ENCODE assay signal across 13 cellular contexts in genomic region chr11:43508511-43508918, GRCh38.
DNase-seq lines count a peak whose midpoint lies in the region; ATAC-seq and TF ChIP-seq lines count a peak whose summit lies in the region.
"Had no signal": no experiment of that assay in that cellular context is flagged by ENCODE, and none has a peak within 500 bp of the region (broad histone marks: within the 10 kb centered on the region; RNA-seq: fewer than 3 reads in every experiment).

No MANE protein-coding gene starts in this region.

- WGBS in transverse colon (ENCODE audit: low coverage in 1 of 2), 2 donors = 15 to 20% methylated on average over 2 to 3 of the region's 3 CpGs

- H3K27me3 Mint-ChIP-seq in activated naive CD8-positive, alpha-beta T cell treated with anti-CD3 and anti-CD28 coated beads, Interleukin-2, amount 10 ng/mL, durations not matched to agents 7 days and 5 days = peaks cover 3% of the 10 kb centered on the region
- H3K27me3 Mint-ChIP-seq in activated naive CD8-positive, alpha-beta T cell treated with anti-CD3 and anti-CD28 coated beads for 36 hours = no peaks in the 10 kb centered on the region

- H3K4me1 ChIP-seq in transverse colon = peaks cover 0 to 14% (median 6%) of the 10 kb centered on the region in 4 donors
- H3K4me1 ChIP-seq: HAP-1, pancreas had no signal

- peaks cover 2% of the 10 kb centered on the region for H3K9me3 Mint-ChIP-seq in activated naive CD8-positive, alpha-beta T cell treated with anti-CD3 and anti-CD28 coated beads, Interleukin-2, amount 10 ng/mL, durations not matched to agents 7 days and 5 days
- peaks cover 2% of the 10 kb centered on the region for H3K9me3 Mint-ChIP-seq in activated naive CD8-positive, alpha-beta T cell treated with anti-CD3 and anti-CD28 coated beads for 36 hours

- H3K36me3 ChIP-seq in transverse colon = no peaks in the 10 kb centered on the region
- H3K36me3 ChIP-seq: HAP-1, pancreas, thoracic aorta had no signal

- no peak for TF ChIP-seq EP300 in transverse colon (IDR thresholded peaks at IDR 0.05; ENCODE audit: low read depth)

- no peaks in the 10 kb centered on the region for H3K27me3 ChIP-seq in transverse colon
- H3K27me3 ChIP-seq: pancreas had no signal

- no peak for DNase-seq in activated naive CD8-positive, alpha-beta T cell treated with anti-CD3 and anti-CD28 coated beads, Interleukin-2, amount 10 ng/mL, durations not matched to agents 7 days and 5 days
- DNase-seq in activated naive CD8-positive, alpha-beta T cell treated with anti-CD3 and anti-CD28 coated beads for 36 hours = no peak
- peak; percentile 18 for DNase-seq in OCI-M1 (lab: John Stamatoyannopoulos, UW)
- DNase-seq in epithelial cell of prostate (ENCODE audit: low read depth, low spot score) = peak; percentile 52
- DNase-seq in transverse colon = peak; percentile 16
- no peak for DNase-seq in stimulated activated naive CD8-positive, alpha-beta T cell treated with anti-CD3 and anti-CD28 coated beads, Interleukin-15, Interleukin-2, amounts not matched to agents 100 U/mL and 50 U/mL, for 24 hours
- no peak for DNase-seq in UCSD-AML1 (lab: John Stamatoyannopoulos, UW; ENCODE audit: unreplicated experiment)
- no peak for DNase-seq in activated CD4-positive, alpha-beta T cell treated with anti-CD3 and anti-CD28 coated beads for 1 hour
- DNase-seq: activated CD8-positive, alpha-beta memory T cell treated with anti-CD3 and anti-CD28 coated beads for 24 hours; pancreas had no signal

- H3K4me3 Mint-ChIP-seq in activated naive CD8-positive, alpha-beta T cell treated with anti-CD3 and anti-CD28 coated beads, Interleukin-2, amount 10 ng/mL, durations not matched to agents 7 days and 5 days = no peak overlapping the region
- no peak overlapping the region for H3K4me3 Mint-ChIP-seq in activated naive CD8-positive, alpha-beta T cell treated with anti-CD3 and anti-CD28 coated beads for 36 hours

- no peaks in the 10 kb centered on the region for H3K36me3 Mint-ChIP-seq in activated naive CD8-positive, alpha-beta T cell treated with anti-CD3 and anti-CD28 coated beads, Interleukin-2, amount 10 ng/mL, durations not matched to agents 7 days and 5 days
- no peaks in the 10 kb centered on the region for H3K36me3 Mint-ChIP-seq in activated naive CD8-positive, alpha-beta T cell treated with anti-CD3 and anti-CD28 coated beads for 36 hours

- ATAC-seq in activated naive CD8-positive, alpha-beta T cell treated with anti-CD3 and anti-CD28 coated beads, Interleukin-2, amount 10 ng/mL, durations not matched to agents 7 days and 5 days (ENCODE audit: low read depth) = no peak
- ATAC-seq in stimulated activated naive CD8-positive, alpha-beta T cell treated with anti-CD3 and anti-CD28 coated beads, Interleukin-15, Interleukin-2, amounts not matched to agents 100 U/mL and 50 U/mL, for 24 hours = no peak
- ATAC-seq: pancreas had no signal

- peaks cover 14% of the 10 kb centered on the region for H3K4me1 Mint-ChIP-seq in activated naive CD8-positive, alpha-beta T cell treated with anti-CD3 and anti-CD28 coated beads, Interleukin-2, amount 10 ng/mL, durations not matched to agents 7 days and 5 days
- no peaks in the 10 kb centered on the region for H3K4me1 Mint-ChIP-seq in activated naive CD8-positive, alpha-beta T cell treated with anti-CD3 and anti-CD28 coated beads for 36 hours

- peak overlapping the region; percentile 44 for H3K27ac Mint-ChIP-seq in activated naive CD8-positive, alpha-beta T cell treated with anti-CD3 and anti-CD28 coated beads, Interleukin-2, amount 10 ng/mL, durations not matched to agents 7 days and 5 days
- H3K27ac Mint-ChIP-seq in activated naive CD8-positive, alpha-beta T cell treated with anti-CD3 and anti-CD28 coated beads for 36 hours = no peak overlapping the region

- in situ Hi-C loops in transverse colon (cut with MboI; ENCODE audit: low pct_ligation_motif_present in 1 of 4, low pct_unique_long_range_greater_than_20kb in 1 of 4, low sequenced_read_pairs in 3 of 4) = no loop called here

- H3K9me3 ChIP-seq in transverse colon = no peaks in the 10 kb centered on the region
- H3K9me3 ChIP-seq: pancreas, thoracic aorta had no signal

- H3K27ac ChIP-seq in epithelial cell of prostate = peak overlapping the region; percentile 83
- H3K27ac ChIP-seq in transverse colon = no peak overlapping the region
- H3K27ac ChIP-seq: HL-60, pancreas, thoracic aorta had no signal

- TF ChIP-seq POLR2A in transverse colon (IDR thresholded peaks at IDR 0.05) = no peak

- intact Hi-C loops in transverse colon (cut with DNase I; ENCODE audit: low total_unique reads) = no loop called here

- POLR2A ChIA-PET in activated naive CD8-positive, alpha-beta T cell treated with anti-CD3 and anti-CD28 coated beads, Interleukin-2, amount 10 ng/mL, durations not matched to agents 7 days and 5 days (lab: Charles Lee) = no interaction called here

- TF ChIP-seq CTCF in transverse colon (IDR thresholded peaks at IDR 0.05) = no peak

- H3K4me3 ChIP-seq in transverse colon = no peak overlapping the region
- H3K4me3 ChIP-seq: HAP-1, pancreas, thoracic aorta had no signal

Comparison
In these comparisons a context has a peak if more than half of its experiments do, and no peak if none do; other contexts are left out.
1. DNase-seq: peak in OCI-M1 (single experiment), epithelial cell of prostate (single experiment) and transverse colon (single experiment); none in activated naive CD8-positive, alpha-beta T cell treated with anti-CD3 and anti-CD28 coated beads, Interleukin-2, amount 10 ng/mL, durations not matched to agents 7 days and 5 days (single experiment), activated naive CD8-positive, alpha-beta T cell treated with anti-CD3 and anti-CD28 coated beads for 36 hours (single experiment), stimulated activated naive CD8-positive, alpha-beta T cell treated with anti-CD3 and anti-CD28 coated beads, Interleukin-15, Interleukin-2, amounts not matched to agents 100 U/mL and 50 U/mL, for 24 hours (single experiment), UCSD-AML1 (single experiment) and activated CD4-positive, alpha-beta T cell treated with anti-CD3 and anti-CD28 coated beads for 1 hour (single experiment).